ENCODE assay signal across 9 cellular contexts in the genomic region with DNA sequence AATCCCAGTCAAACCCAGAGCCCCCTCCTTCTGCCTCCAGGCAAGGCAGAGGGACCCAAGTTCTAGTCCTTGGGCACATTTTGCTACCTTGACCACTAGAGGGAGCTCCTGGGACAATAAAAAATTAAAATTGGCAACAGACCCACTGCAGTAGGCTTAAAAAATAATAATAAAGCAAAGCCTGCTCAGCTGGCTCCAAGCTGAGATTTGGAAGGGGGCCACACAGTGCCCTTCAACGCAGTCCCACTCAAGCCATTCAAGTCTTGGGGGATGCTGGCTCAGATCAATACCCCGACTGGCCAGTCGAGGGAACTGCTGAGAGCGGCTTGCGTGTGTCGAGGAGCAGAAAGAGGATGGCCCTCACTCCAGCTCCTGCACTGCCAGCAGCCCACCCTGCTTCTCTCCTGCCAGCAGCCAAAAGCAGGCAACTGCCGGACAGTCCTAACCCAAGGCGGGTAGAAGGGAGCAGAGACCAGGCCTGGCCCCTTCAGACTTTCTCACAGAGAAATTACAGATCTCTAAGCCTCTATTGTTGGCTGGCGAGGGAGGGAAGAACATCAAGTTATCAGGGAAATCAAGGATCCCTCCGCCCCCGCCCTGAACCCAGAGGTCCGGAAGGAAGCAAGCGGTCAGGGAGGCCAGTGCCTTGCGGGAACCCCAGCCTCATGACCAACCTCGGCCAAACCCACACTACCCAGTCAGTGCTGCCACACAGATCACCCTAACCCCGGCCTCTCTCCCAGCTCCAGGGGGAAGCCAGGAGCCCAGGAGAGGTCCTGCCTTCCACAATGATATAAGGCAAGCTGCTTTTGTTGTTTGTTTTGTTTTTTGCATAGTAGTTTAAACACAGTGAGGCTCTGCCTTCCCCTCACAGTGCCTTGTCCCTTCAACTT. TPM values are rescaled to one million over a fixed set of nuclear protein-coding genes. Genes with fewer than 3 reads are reported as not detected.
DNase-seq lines count a peak whose midpoint lies in the region; ATAC-seq and TF ChIP-seq lines count a peak whose summit lies in the region.
"Had no signal": no experiment of that assay in that cellular context is flagged by ENCODE, and none has a peak within 500 bp of the region (broad histone marks: within the 10 kb centered on the region; RNA-seq: fewer than 3 reads in every experiment).

No MANE protein-coding gene starts in this region.

- TF ChIP-seq CTCF in lower lobe of right lung (IDR thresholded peaks at IDR 0.05), result peak; percentile 80

- H3K4me3 ChIP-seq in lower lobe of right lung, result peak overlapping the region; percentile 11

- H3K36me3 Mint-ChIP-seq in dendritic cell treated with granulocyte-macrophage colony-stimulating factor and Interleukin-4, amounts not matched to agents 40 ng/mL and 50 ng/mL, for 4 days (ENCODE audit: low read depth), result peaks cover 42% of the 10 kb centered on the region

- H3K27ac Mint-ChIP-seq in dendritic cell treated with granulocyte-macrophage colony-stimulating factor and Interleukin-4, amounts not matched to agents 40 ng/mL and 50 ng/mL, for 4 days, result peak overlapping the region; percentile 78

- peaks cover 46% of the 10 kb centered on the region for H3K36me3 ChIP-seq in lower lobe of right lung

- H3K9me3 ChIP-seq in lower lobe of right lung, result no peaks in the 10 kb centered on the region

- peak overlapping the region; percentile 78 for H3K27ac ChIP-seq in lower lobe of right lung

- H3K9me3 Mint-ChIP-seq in dendritic cell treated with granulocyte-macrophage colony-stimulating factor and Interleukin-4, amounts not matched to agents 40 ng/mL and 50 ng/mL, for 4 days, result no peaks in the 10 kb centered on the region

- intact Hi-C loops in dendritic cell treated with granulocyte-macrophage colony-stimulating factor and Interleukin-4, amounts not matched to agents 40 ng/mL and 50 ng/mL, for 4 days (cut with micrococcal nuclease), result loop anchor here (5.0 kb wide), 2 partner anchors 175 to 190 kb away; no protein-coding TSS in a partner anchor
- intact Hi-C loops in lower lobe of right lung (cut with DNase I), result loop anchor here (10.0 kb wide), 1 partner anchor 58 kb away; no protein-coding TSS in a partner anchor

- DNase-seq in SIG-M5 treated with dmso at 0.1 percent for 504 hours (lab: John Stamatoyannopoulos, UW; ENCODE audit: unreplicated experiment) (peak; percentile 40), SIG-M5 (lab: John Stamatoyannopoulos, UW) (no peak), NCI-H345 (lab: John Stamatoyannopoulos, UW) (peak; percentile 56), lower lobe of right lung (peak; percentile 73), NCI-H774 (lab: John Stamatoyannopoulos, UW) (no peak)
- peak; percentile 56 for DNase-seq in activated CD4-positive, alpha-beta T cell treated with anti-CD3 and anti-CD28 coated beads, Interleukin-2, amount 50 U/mL, for 1 hour
- DNase-seq in stimulated activated CD8-positive, alpha-beta memory T cell treated with anti-CD3 and anti-CD28 coated beads, Interleukin-4, amount 100 ng/mL, for 24 hours (ENCODE audit: low read depth), result peak; percentile 15

- H3K4me1 ChIP-seq in lower lobe of right lung, result peaks cover 41% of the 10 kb centered on the region

- H3K27me3 ChIP-seq in lower lobe of right lung (ENCODE audit: low read depth), result no peaks in the 10 kb centered on the region

- peak overlapping the region; percentile 70 for H3K4me3 Mint-ChIP-seq in dendritic cell treated with granulocyte-macrophage colony-stimulating factor and Interleukin-4, amounts not matched to agents 40 ng/mL and 50 ng/mL, for 4 days

- ATAC-seq in lower lobe of right lung, result peak; percentile 37 to 40

- peaks cover 47% of the 10 kb centered on the region for H3K4me1 Mint-ChIP-seq in dendritic cell treated with granulocyte-macrophage colony-stimulating factor and Interleukin-4, amounts not matched to agents 40 ng/mL and 50 ng/mL, for 4 days (ENCODE audit: low read depth)

- no peaks in the 10 kb centered on the region for H3K27me3 Mint-ChIP-seq in dendritic cell treated with granulocyte-macrophage colony-stimulating factor and Interleukin-4, amounts not matched to agents 40 ng/mL and 50 ng/mL, for 4 days

RNA-seq across cellular contexts. Expression of gene ALDH4A1, which starts 4.9 kb away (rescaled TPM):
- total RNA-seq in lower lobe of right lung, result 11.7 TPM

RNA-seq across cellular contexts. Expression of gene TAS1R2, which starts 47.8 kb away (rescaled TPM):
- not detected for total RNA-seq in lower lobe of right lung
- total RNA-seq: pulmonary artery endothelial cell had no signal

RNA-seq across cellular contexts. Expression of gene IFFO2, which starts 49.2 kb away (rescaled TPM):
- total RNA-seq in lower lobe of right lung, result 9.8 TPM

Comparison
In these comparisons a context has a peak if more than half of its experiments do, and no peak if none do; other contexts are left out.
1. DNase-seq: peak in SIG-M5 treated with dmso at 0.1 percent for 504 hours (single experiment), NCI-H345 (single experiment), activated CD4-positive, alpha-beta T cell treated with anti-CD3 and anti-CD28 coated beads, Interleukin-2, amount 50 U/mL, for 1 hour (single experiment), lower lobe of right lung (single experiment) and stimulated activated CD8-positive, alpha-beta memory T cell treated with anti-CD3 and anti-CD28 coated beads, Interleukin-4, amount 100 ng/mL, for 24 hours (single experiment); none in SIG-M5 (single experiment) and NCI-H774 (single experiment).